Comparison of ENCODE assay signal across 1 cellular context in genomic region chr17:40113961-40114272, GRCh38.
A peak's percentile ranks its signal among the peaks of the same experiment; 100 is the strongest.
TF ChIP-seq lines count a peak whose summit lies in the region.

No MANE protein-coding gene starts in this region.

TF ChIP-seq in HepG2, 621 proteins besides CTCF, POLR2A, EP300 and RAD21 (continued from another document):
- TF ChIP-seq PAXIP1 (CRISPR knock-in tag; conservative IDR thresholded peaks at IDR 0.05) (no peak), KDM4B (CRISPR knock-in tag; IDR thresholded peaks at IDR 0.05) (0 out of 2 replicates have a peak, but pooled peaks have one; percentile 3), ZNF746 (CRISPR knock-in tag; IDR thresholded peaks at IDR 0.05) (0 out of 2 replicates have a peak, but pooled peaks have one; percentile 5), ZNF329 (CRISPR knock-in tag; IDR thresholded peaks at IDR 0.05; ENCODE audit: low read depth) (0 out of 2 replicates have a peak, but pooled peaks have one; percentile 35), ZNF878 (CRISPR knock-in tag; IDR thresholded peaks at IDR 0.05) (0 out of 2 replicates have a peak, but pooled peaks have one; percentile 10), ZNF292 (CRISPR knock-in tag; IDR thresholded peaks at IDR 0.05; ENCODE audit: borderline replicate concordance, low read depth) (no peak), TBX3 (IDR thresholded peaks at IDR 0.05; ENCODE audit: borderline replicate concordance) (no peak), ZNF709 (CRISPR knock-in tag; IDR thresholded peaks at IDR 0.05) (no peak), CHD4 (IDR thresholded peaks at IDR 0.05; ENCODE audit: borderline replicate concordance, low read length) (peak; percentile 34; the same call in 1 of the 2 replicates), RERE (CRISPR knock-in tag; IDR thresholded peaks at IDR 0.05; ENCODE audit: low read depth) (no peak; the same call in 1 of the 2 replicates)
